In the genomic region with DNA sequence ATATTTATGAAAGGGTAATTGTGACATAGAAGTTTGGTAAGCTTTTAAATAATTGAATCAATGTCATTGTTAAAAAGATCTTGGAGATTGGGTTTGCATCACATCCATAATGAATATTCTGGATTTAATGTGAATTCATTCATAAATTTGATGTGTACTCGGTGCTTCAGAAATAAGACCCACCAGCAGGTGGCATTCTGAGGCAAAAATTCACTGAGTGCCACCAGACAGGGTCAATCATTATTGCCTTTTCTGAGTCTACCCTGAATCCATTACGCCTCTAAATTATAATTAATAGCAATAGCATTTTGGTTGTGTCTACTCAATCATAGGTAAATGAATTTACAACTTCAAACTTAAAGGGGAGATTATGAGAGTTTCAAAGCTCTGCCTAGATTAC, we compare ENCODE assay signal across 13 cellular contexts. TPM values are rescaled to one million over a fixed set of nuclear protein-coding genes. Genes with fewer than 3 reads are reported as not detected.
A peak's percentile ranks its signal among the peaks of the same experiment; 100 is the strongest.
DNase-seq lines count a peak whose midpoint lies in the region; ATAC-seq and TF ChIP-seq lines count a peak whose summit lies in the region.
"Had no signal": no experiment of that assay in that cellular context is flagged by ENCODE, and none has a peak within 500 bp of the region (broad histone marks: within the 10 kb centered on the region; RNA-seq: fewer than 3 reads in every experiment).

No MANE protein-coding gene starts in this region.

- no peak overlapping the region for H3K9ac ChIP-seq in mammary epithelial cell (ENCODE audit: insufficient read depth, low read length)

- no peaks in the 10 kb centered on the region for H3K4me1 Mint-ChIP-seq in natural killer cell treated with Interleukin-12 subunit alpha and Interleukin-12 subunit beta and Interleukin-15 and Interleukin-18, amount 100 ng/mL, for 72 hours (ENCODE audit: low read depth in 2 of 2)

- no peaks in the 10 kb centered on the region for H4K20me1 ChIP-seq in mammary epithelial cell (ENCODE audit: insufficient read depth, low read length)
- no peaks in the 10 kb centered on the region for H4K20me1 ChIP-seq in osteoblast (ENCODE audit: insufficient read depth, low read length)

- no peaks in the 10 kb centered on the region for H3K4me1 ChIP-seq in mammary epithelial cell (ENCODE audit: insufficient read depth, low read length)
- no peaks in the 10 kb centered on the region for H3K4me1 ChIP-seq in osteoblast (ENCODE audit: insufficient read depth, low read length)
- H3K4me1 ChIP-seq: Peyer's patch had no signal

- H3K27me3 ChIP-seq in mammary epithelial cell (ENCODE audit: insufficient read depth, low read length) (peaks cover 2% of the 10 kb centered on the region), osteoblast (ENCODE audit: insufficient read depth, low read length) (no peaks in the 10 kb centered on the region)
- H3K27me3 ChIP-seq: Peyer's patch had no signal

- no peaks in the 10 kb centered on the region for H3K79me2 ChIP-seq in mammary epithelial cell (ENCODE audit: insufficient read depth, low read length)
- H3K79me2 ChIP-seq in osteoblast (ENCODE audit: insufficient read depth, low read length): no peaks in the 10 kb centered on the region

- H3K27me3 Mint-ChIP-seq in natural killer cell treated with Interleukin-12 subunit alpha and Interleukin-12 subunit beta and Interleukin-15 and Interleukin-18, amount 100 ng/mL, for 72 hours: peaks cover 4 to 8% of the 10 kb centered on the region in 2 donors

- dilution Hi-C loops in mammary epithelial cell (cut with HindIII; ENCODE audit: low sequenced_read_pairs): no loop called here

- H3K9me3 Mint-ChIP-seq in natural killer cell treated with Interleukin-12 subunit alpha and Interleukin-12 subunit beta and Interleukin-15 and Interleukin-18, amount 100 ng/mL, for 72 hours: no peaks in the 10 kb centered on the region

- intact Hi-C loops in mammary epithelial cell (cut with micrococcal nuclease): loop anchor here (1.0 kb wide), 1 partner anchor 406 kb away; no protein-coding TSS in a partner anchor

- no TSS peak for BruUV-seq in mammary epithelial cell (replicated peaks; lab: Mats Ljungman, UMichigan)

- H3K36me3 ChIP-seq in mammary epithelial cell (ENCODE audit: insufficient read depth, low read length) (no peaks in the 10 kb centered on the region), osteoblast (ENCODE audit: insufficient read depth, low read length) (no peaks in the 10 kb centered on the region)
- H3K36me3 ChIP-seq: Peyer's patch had no signal

- no peaks in the 10 kb centered on the region for H3K36me3 Mint-ChIP-seq in natural killer cell treated with Interleukin-12 subunit alpha and Interleukin-12 subunit beta and Interleukin-15 and Interleukin-18, amount 100 ng/mL, for 72 hours
- H3K36me3 Mint-ChIP-seq: activated naive CD8-positive, alpha-beta T cell had no signal

- H2AFZ ChIP-seq in mammary epithelial cell (ENCODE audit: low read depth, low read length) (no peak overlapping the region), osteoblast (ENCODE audit: low read length) (no peak overlapping the region)

- H3K4me3 ChIP-seq in mammary epithelial cell (replicated peaks in 1 of 3; ENCODE audit: insufficient read depth in 1 of 3, low read depth in 2 of 3, low read length in 3 of 3): no peak overlapping the region
- H3K4me3 ChIP-seq in osteoblast (ENCODE audit: insufficient read depth, low read length): no peak overlapping the region
- H3K4me3 ChIP-seq: Peyer's patch had no signal

- TF ChIP-seq CTCF in mammary epithelial cell (conservative IDR thresholded peaks at IDR 0.05 in 1 of 2, IDR thresholded peaks at IDR 0.05 in 1 of 2; ENCODE audit: extremely low read depth in 1 of 2, insufficient read depth in 1 of 2, low read depth in 1 of 2, low read length in 2 of 2) (peak; percentile 19 to 53), osteoblast (IDR thresholded peaks at IDR 0.05; ENCODE audit: extremely low read depth, low read depth, low read length) (peak; percentile 38)

- H3K27ac ChIP-seq in mammary epithelial cell (ENCODE audit: insufficient read depth, low read depth, low read length) (no peak overlapping the region), osteoblast (ENCODE audit: low read depth, low read length) (no peak overlapping the region)
- H3K27ac ChIP-seq: Peyer's patch had no signal

- in situ Hi-C loops in mammary epithelial cell (cut with MboI; ENCODE audit: low sequenced_read_pairs in 2 of 2): loop anchor here (10.0 to 25.0 kb wide), 2 partner anchors 398 to 410 kb away; no protein-coding TSS in a partner anchor

- CTCF ChIA-PET in mammary epithelial cell (lab: Charles Lee; ENCODE audit: low non-redundant PET): no interaction called here

- no peak overlapping the region for H3K4me3 Mint-ChIP-seq in natural killer cell treated with Interleukin-12 subunit alpha and Interleukin-12 subunit beta and Interleukin-15 and Interleukin-18, amount 100 ng/mL, for 72 hours
- H3K4me3 Mint-ChIP-seq: activated naive CD8-positive, alpha-beta T cell had no signal

- no peak overlapping the region for H3K4me2 ChIP-seq in mammary epithelial cell (ENCODE audit: insufficient read depth, low read depth, low read length)
- no peak overlapping the region for H3K4me2 ChIP-seq in osteoblast (ENCODE audit: insufficient read depth, low read length)

- H3K9me3 ChIP-seq in mammary epithelial cell (replicated peaks; ENCODE audit: insufficient read depth, low read length) (no peaks in the 10 kb centered on the region), osteoblast (ENCODE audit: low read depth, low read length) (no peaks in the 10 kb centered on the region)
- H3K9me3 ChIP-seq: Peyer's patch had no signal

- WGBS in mammary epithelial cell (ENCODE audit: low coverage, missing lambda C conversion rate): 62% methylated on average over 2 of the region's 2 CpGs

- ATAC-seq in GM21723 (IDR thresholded peaks at IDR 0.05; ENCODE audit: unreplicated experiment): no peak
- ATAC-seq in natural killer cell treated with Interleukin-12 subunit alpha and Interleukin-12 subunit beta and Interleukin-15 and Interleukin-18, amount 100 ng/mL, for 72 hours: no peak

- H3K27ac Mint-ChIP-seq in natural killer cell treated with Interleukin-12 subunit alpha and Interleukin-12 subunit beta and Interleukin-15 and Interleukin-18, amount 100 ng/mL, for 72 hours: no peak overlapping the region
- H3K27ac Mint-ChIP-seq: activated naive CD8-positive, alpha-beta T cell had no signal

- DNase-seq in DMS 273 (lab: John Stamatoyannopoulos, UW; ENCODE audit: unreplicated experiment): peak; percentile 23
- DNase-seq in DMS 273 treated with DMSO at 0.1 percent for 48 hours (lab: John Stamatoyannopoulos, UW): no peak
- DNase-seq in LoVo (ENCODE audit: low spot score): peak; percentile 11
- no peak for DNase-seq in mammary epithelial cell
- no peak for DNase-seq in osteoblast (ENCODE audit: insufficient read length, low spot score, missing footprints)
- no peak for DNase-seq in natural killer cell treated with Interleukin-12 subunit alpha and Interleukin-12 subunit beta and Interleukin-15 and Interleukin-18, amount 100 ng/mL, for 72 hours (ENCODE audit: low spot score)
- DNase-seq in NCI-H128 (lab: John Stamatoyannopoulos, UW; ENCODE audit: unreplicated experiment): no peak
- DNase-seq: 8988T; activated CD4-positive, alpha-beta T cell treated with anti-CD3 and anti-CD28 coated beads for 1 hour; Peyer's patch had no signal

RNA-seq across cellular contexts. Expression of gene TRPC7, which starts 1.0 kb away (rescaled TPM):
- total RNA-seq in mammary epithelial cell (not detected), osteoblast (not detected in 2 replicates)
- polyA plus RNA-seq in mammary epithelial cell: not detected
- not detected for polyA minus RNA-seq in mammary epithelial cell
- not detected for total RNA-seq in natural killer cell treated with Interleukin-12 subunit alpha and Interleukin-12 subunit beta and Interleukin-15 and Interleukin-18, amount 100 ng/mL, for 72 hours
- total RNA-seq: fibroblast of lung, Peyer's patch had no signal
- polyA plus RNA-seq: fibroblast of lung had no signal

Comparison
In these comparisons a context has a peak if more than half of its experiments do, and no peak if none do; other contexts are left out.
1. DNase-seq: peak in DMS 273 (single experiment) and LoVo (single experiment); none in DMS 273 treated with DMSO at 0.1 percent for 48 hours (single experiment), mammary epithelial cell (single experiment), osteoblast (single experiment), natural killer cell treated with Interleukin-12 subunit alpha and Interleukin-12 subunit beta and Interleukin-15 and Interleukin-18, amount 100 ng/mL, for 72 hours (single experiment) and NCI-H128 (single experiment).